10 cellular contexts compared by ENCODE assay signal in the genomic region with DNA sequence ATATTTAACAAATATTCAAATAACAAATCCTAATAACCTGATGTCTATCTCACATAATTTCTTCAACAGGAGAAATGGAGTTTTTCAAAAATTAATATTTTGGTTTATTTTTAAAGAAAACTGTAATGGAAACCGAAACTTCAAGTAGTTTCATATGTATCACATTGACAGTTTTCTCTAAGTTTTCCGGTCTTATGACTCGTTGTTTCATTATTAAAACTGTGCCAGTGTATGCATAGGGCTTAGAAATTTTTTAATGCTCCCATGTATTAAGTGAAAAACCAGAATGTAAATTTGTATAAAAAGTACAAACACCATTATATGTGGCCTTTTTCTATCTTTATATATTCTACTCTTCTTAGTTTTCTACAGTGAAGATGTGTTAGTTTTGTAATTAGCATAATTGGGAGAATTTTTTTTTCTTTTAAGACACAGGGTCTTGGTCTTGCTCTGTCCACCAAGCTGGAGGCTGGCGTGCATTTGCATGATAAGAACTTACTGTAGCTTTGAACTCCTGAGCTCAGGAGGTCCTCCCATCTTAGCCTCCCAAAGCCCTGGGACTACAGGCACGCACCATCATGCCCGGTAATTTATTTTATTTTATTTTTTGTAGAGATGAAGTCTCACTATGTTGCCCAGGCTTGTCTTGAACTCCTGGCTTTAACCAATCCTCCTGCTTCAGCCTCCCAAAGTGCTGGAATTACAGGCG. TPM values are rescaled to one million over a fixed set of nuclear protein-coding genes. Genes with fewer than 3 reads are reported as not detected.
DNase-seq lines count a peak whose midpoint lies in the region; ATAC-seq lines count a peak whose summit lies in the region.
"Had no signal": no experiment of that assay in that cellular context is flagged by ENCODE, and none has a peak within 500 bp of the region (broad histone marks: within the 10 kb centered on the region; RNA-seq: fewer than 3 reads in every experiment).

No MANE protein-coding gene starts in this region.

- H3K27ac Mint-ChIP-seq in activated naive CD8-positive, alpha-beta T cell treated with anti-CD3 and anti-CD28 coated beads, Interleukin-2, amount 10 ng/mL, durations not matched to agents 7 days and 5 days, result peak overlapping the region; percentile 82

- peaks cover 13% of the 10 kb centered on the region for H3K9me3 Mint-ChIP-seq in activated naive CD8-positive, alpha-beta T cell treated with anti-CD3 and anti-CD28 coated beads, Interleukin-2, amount 10 ng/mL, durations not matched to agents 7 days and 5 days

- peaks cover 22% of the 10 kb centered on the region for H3K4me1 Mint-ChIP-seq in activated naive CD8-positive, alpha-beta T cell treated with anti-CD3 and anti-CD28 coated beads, Interleukin-2, amount 10 ng/mL, durations not matched to agents 7 days and 5 days

- peaks cover 33% of the 10 kb centered on the region for H3K36me3 Mint-ChIP-seq in activated naive CD8-positive, alpha-beta T cell treated with anti-CD3 and anti-CD28 coated beads, Interleukin-2, amount 10 ng/mL, durations not matched to agents 7 days and 5 days

- POLR2A ChIA-PET in activated naive CD8-positive, alpha-beta T cell treated with anti-CD3 and anti-CD28 coated beads, Interleukin-2, amount 10 ng/mL, durations not matched to agents 7 days and 5 days (lab: Charles Lee), result interaction anchor here (1.4 kb wide), 2 partner anchors 35 to 45 kb away, joined by 3 to 4 read pairs; no protein-coding TSS in a partner anchor

- ATAC-seq in GM18511 (IDR thresholded peaks at IDR 0.05; ENCODE audit: unreplicated experiment) (peak; percentile 88), GM21360 (IDR thresholded peaks at IDR 0.05; ENCODE audit: unreplicated experiment) (peak; percentile 86), HG03159 (IDR thresholded peaks at IDR 0.05; ENCODE audit: unreplicated experiment) (peak; percentile 87)
- ATAC-seq in activated naive CD8-positive, alpha-beta T cell treated with anti-CD3 and anti-CD28 coated beads, Interleukin-2, amount 10 ng/mL, durations not matched to agents 7 days and 5 days (ENCODE audit: low read depth), result peak; percentile 65

- DNase-seq in activated naive CD8-positive, alpha-beta T cell treated with anti-CD3 and anti-CD28 coated beads, Interleukin-2, amount 10 ng/mL, durations not matched to agents 7 days and 5 days, result no peak
- DNase-seq in SHP77 treated with DMSO at 0.1 percent for 48 hours (lab: John Stamatoyannopoulos, UW) (no peak), NCI-H748 treated with DMSO at 0.1 percent for 48 hours (lab: John Stamatoyannopoulos, UW) (no peak), dedifferentiated amniotic fluid mesenchymal stem cell (ENCODE audit: extremely low spot score) (no peak)
- DNase-seq in stimulated activated CD4-positive, alpha-beta T cell treated with anti-CD3 and anti-CD28 coated beads, Interleukin-1b, Interleukin-23, amount 100 ng/mL, for 48 hours, result no peak
- DNase-seq: NCI-H1092 treated with DMSO at 0.1 percent for 48 hours had no signal

- no peaks in the 10 kb centered on the region for H3K27me3 Mint-ChIP-seq in activated naive CD8-positive, alpha-beta T cell treated with anti-CD3 and anti-CD28 coated beads, Interleukin-2, amount 10 ng/mL, durations not matched to agents 7 days and 5 days

- H3K4me3 Mint-ChIP-seq in activated naive CD8-positive, alpha-beta T cell treated with anti-CD3 and anti-CD28 coated beads, Interleukin-2, amount 10 ng/mL, durations not matched to agents 7 days and 5 days, result peak overlapping the region; percentile 57

RNA-seq across cellular contexts. Expression of a gene that starts 43.9 kb away (rescaled TPM):
- 100 to 1,000 TPM; 121 to 125 TPM for total RNA-seq in activated naive CD8-positive, alpha-beta T cell treated with anti-CD3 and anti-CD28 coated beads, Interleukin-2, amount 10 ng/mL, durations not matched to agents 7 days and 5 days
- total RNA-seq: renal cortical epithelial cell had no signal
